In genomic region chr1:58454807-58455206, GRCh38 we compare ENCODE assay signal across 32 cellular contexts.
"Had no signal": no experiment of that assay in that cellular context is flagged by ENCODE, and none has a peak within 500 bp of the region (broad histone marks: within the 10 kb centered on the region; RNA-seq: fewer than 3 reads in every experiment).

No MANE protein-coding gene starts in this region.

- H3K9me3 ChIP-seq: adrenal gland, breast epithelium had no signal

- H3K9me3 Mint-ChIP-seq: activated B cell treated with CpG ODN at 0.5 μM for 24 hours; activated CD4-positive, alpha-beta memory T cell treated with anti-CD3 and anti-CD28 coated beads for 36 hours; activated CD4-positive, alpha-beta T cell treated with anti-CD3 and anti-CD28 coated beads, Interleukin-2, amount 10 ng/mL, durations not matched to agents 24 days and 14 days; activated naive CD4-positive, alpha-beta T cell treated with anti-CD3 and anti-CD28 coated beads for 36 hours; activated naive CD4-positive, alpha-beta T cell treated with anti-CD3 and anti-CD28 coated beads, Interleukin-2, amount 50 U/mL, for 72 hours; activated naive CD8-positive, alpha-beta T cell treated with anti-CD3 and anti-CD28 coated beads for 36 hours; activated T-cell treated with anti-CD3 and anti-CD28 coated beads, Interleukin-2, amount 50 U/mL, for 4 hours; activated T-helper 1 cell treated with anti-CD3 and anti-CD28 coated beads, Interleukin-12 subunit alpha, Interleukin-12 subunit beta, Interleukin-2, Interleukin-4 antibody, amounts not matched to agents 30 ng/mL and 10 ng/mL and 1 ng/mL, durations not matched to agents 14 hours and 24 hours and 36 hours; T-cell had no signal

- H3K4me1 ChIP-seq: adrenal gland, breast epithelium had no signal

- H3K36me3 ChIP-seq: adrenal gland, brain microvascular endothelial cell, breast epithelium had no signal

- H3K27ac Mint-ChIP-seq: activated B cell treated with CpG ODN at 0.5 μM for 24 hours; activated CD4-positive, alpha-beta memory T cell treated with anti-CD3 and anti-CD28 coated beads for 36 hours; activated CD4-positive, alpha-beta T cell treated with anti-CD3 and anti-CD28 coated beads, Interleukin-2, amount 10 ng/mL, durations not matched to agents 24 days and 14 days; activated CD8-positive, alpha-beta T cell treated with anti-CD3 and anti-CD28 coated beads for 36 hours; activated naive CD4-positive, alpha-beta T cell treated with anti-CD3 and anti-CD28 coated beads for 36 hours; activated naive CD4-positive, alpha-beta T cell treated with anti-CD3 and anti-CD28 coated beads, Interleukin-2, amount 50 U/mL, for 72 hours; activated naive CD8-positive, alpha-beta T cell treated with anti-CD3 and anti-CD28 coated beads for 36 hours; activated T-cell treated with anti-CD3 and anti-CD28 coated beads, Interleukin-2, amount 50 U/mL, for 72 hours; activated T-helper 1 cell treated with anti-CD3 and anti-CD28 coated beads, Interleukin-12 subunit alpha, Interleukin-12 subunit beta, Interleukin-2, Interleukin-4 antibody, amounts not matched to agents 30 ng/mL and 10 ng/mL and 1 ng/mL, durations not matched to agents 14 hours and 24 hours and 36 hours; activated T-helper 17 cell treated with anti-CD3 and anti-CD28 coated beads, Interleukin-2, amount 50 U/mL, for 72 hours; T-helper 17 cell had no signal

- H3K27me3 Mint-ChIP-seq: activated B cell treated with CpG ODN at 0.5 μM for 24 hours; activated CD4-positive, alpha-beta memory T cell treated with anti-CD3 and anti-CD28 coated beads for 36 hours; activated CD4-positive, alpha-beta T cell treated with anti-CD3 and anti-CD28 coated beads, Interleukin-2, amount 10 ng/mL, durations not matched to agents 24 days and 14 days; activated CD8-positive, alpha-beta T cell treated with anti-CD3 and anti-CD28 coated beads for 36 hours; activated naive CD8-positive, alpha-beta T cell treated with anti-CD3 and anti-CD28 coated beads for 36 hours; activated T-helper 17 cell treated with anti-CD3 and anti-CD28 coated beads, Interleukin-2, amount 50 U/mL, for 72 hours had no signal

- H3K4me3 ChIP-seq: adrenal gland, breast epithelium had no signal

- H3K4me3 Mint-ChIP-seq: activated B cell treated with CpG ODN at 0.5 μM for 24 hours; activated CD4-positive, alpha-beta memory T cell treated with anti-CD3 and anti-CD28 coated beads for 36 hours; activated CD4-positive, alpha-beta T cell treated with anti-CD3 and anti-CD28 coated beads, Interleukin-2, amount 10 ng/mL, durations not matched to agents 24 days and 14 days; activated CD8-positive, alpha-beta T cell treated with anti-CD3 and anti-CD28 coated beads for 36 hours; activated naive CD4-positive, alpha-beta T cell treated with anti-CD3 and anti-CD28 coated beads for 36 hours; activated naive CD8-positive, alpha-beta T cell treated with anti-CD3 and anti-CD28 coated beads for 36 hours; activated T-cell treated with anti-CD3 and anti-CD28 coated beads, Interleukin-2, amount 50 U/mL, for 4 hours; activated T-cell treated with anti-CD3 and anti-CD28 coated beads, Interleukin-2, amount 50 U/mL, for 72 hours; activated T-helper 1 cell treated with anti-CD3 and anti-CD28 coated beads, Interleukin-12 subunit alpha, Interleukin-12 subunit beta, Interleukin-2, Interleukin-4 antibody, amounts not matched to agents 30 ng/mL and 10 ng/mL and 1 ng/mL, durations not matched to agents 14 hours and 24 hours and 36 hours; activated T-helper 17 cell treated with anti-CD3 and anti-CD28 coated beads, Interleukin-2, amount 50 U/mL, for 72 hours; T-cell; T-helper 17 cell had no signal

- ATAC-seq: activated CD8-positive, alpha-beta T cell treated with anti-CD3 and anti-CD28 coated beads for 36 hours; activated naive CD4-positive, alpha-beta T cell treated with anti-CD3 and anti-CD28 coated beads, Interleukin-2, amount 50 U/mL, for 72 hours; activated T-cell treated with anti-CD3 and anti-CD28 coated beads, Interleukin-2, amount 50 U/mL, for 4 hours; activated T-cell treated with anti-CD3 and anti-CD28 coated beads, Interleukin-2, amount 50 U/mL, for 72 hours; activated T-helper 17 cell treated with anti-CD3 and anti-CD28 coated beads, Interleukin-2, amount 50 U/mL, for 72 hours; T-cell; T-helper 17 cell had no signal

- H3K27ac ChIP-seq: adrenal gland, brain microvascular endothelial cell, breast epithelium, VCaP had no signal

- H3K36me3 Mint-ChIP-seq: activated CD4-positive, alpha-beta memory T cell treated with anti-CD3 and anti-CD28 coated beads for 36 hours; activated naive CD8-positive, alpha-beta T cell treated with anti-CD3 and anti-CD28 coated beads for 36 hours had no signal

- H3K27me3 ChIP-seq: adrenal gland, brain microvascular endothelial cell, breast epithelium had no signal

- DNase-seq: activated B cell treated with CpG ODN at 0.5 μM for 24 hours; activated CD4-positive, alpha-beta memory T cell treated with anti-CD3 and anti-CD28 coated beads for 36 hours; activated CD4-positive, alpha-beta T cell treated with anti-CD3 and anti-CD28 coated beads for 4 hours; activated CD4-positive, alpha-beta T cell treated with anti-CD3 and anti-CD28 coated beads, Interleukin-2, amount 10 ng/mL, durations not matched to agents 24 days and 14 days; activated CD4-positive, alpha-beta T cell treated with anti-CD3 and anti-CD28 coated beads, Interleukin-2, amount 50 U/mL, for 1 hour; activated CD4-positive, alpha-beta T cell treated with anti-CD3 and anti-CD28 coated beads, Interleukin-2, amount 50 U/mL, for 4 hours; activated CD4-positive, CD25-positive, alpha-beta regulatory T cell treated with anti-CD3 and anti-CD28 coated beads, Interleukin-2, amount 50 U/mL, for 72 hours; activated CD8-positive, alpha-beta memory T cell treated with anti-CD3 and anti-CD28 coated beads, Interleukin-2, amount 50 U/mL, for 4 hours; activated CD8-positive, alpha-beta T cell treated with anti-CD3 and anti-CD28 coated beads for 36 hours; activated effector memory CD4-positive, alpha-beta T cell treated with anti-CD3 and anti-CD28 coated beads, Interleukin-2, amount 50 U/mL, for 16 hours; activated gamma-delta T cell treated with Interleukin-2 at 50 U/mL for 16 hours; activated naive CD4-positive, alpha-beta T cell; activated naive CD4-positive, alpha-beta T cell treated with anti-CD3 and anti-CD28 coated beads for 36 hours; activated naive CD4-positive, alpha-beta T cell treated with anti-CD3 and anti-CD28 coated beads, Interleukin-2, amount 50 U/mL, for 16 hours; activated naive CD8-positive, alpha-beta T cell treated with anti-CD3 and anti-CD28 coated beads for 36 hours; activated T-cell treated with anti-CD3 and anti-CD28 coated beads for 4 hours; activated T-cell treated with anti-CD3 and anti-CD28 coated beads, Interleukin-2, amount 50 U/mL, for 1 hour; activated T-cell treated with anti-CD3 and anti-CD28 coated beads, Interleukin-2, amount 50 U/mL, for 4 hours; activated T-cell treated with anti-CD3 and anti-CD28 coated beads, Interleukin-2, amount 50 U/mL, for 72 hours; adrenal gland; amniotic stem cell; aorta; brain microvascular endothelial cell; central memory CD4-positive, alpha-beta T cell; T-cell; T-helper 17 cell; T-helper 9 cell had no signal

- H3K4me1 Mint-ChIP-seq: activated B cell treated with CpG ODN at 0.5 μM for 24 hours; activated CD4-positive, alpha-beta T cell treated with anti-CD3 and anti-CD28 coated beads, Interleukin-2, amount 10 ng/mL, durations not matched to agents 24 days and 14 days; activated naive CD8-positive, alpha-beta T cell treated with anti-CD3 and anti-CD28 coated beads for 36 hours; activated T-helper 17 cell treated with anti-CD3 and anti-CD28 coated beads, Interleukin-2, amount 50 U/mL, for 72 hours; T-cell had no signal
